Comparison of ENCODE assay signal across 9 cellular contexts in genomic region chr6:43644940-43645612, GRCh38. TPM values are rescaled to one million over a fixed set of nuclear protein-coding genes. Genes with fewer than 3 reads are reported as not detected.
DNase-seq lines count a peak whose midpoint lies in the region; TF ChIP-seq lines count a peak whose summit lies in the region.
"Had no signal": no experiment of that assay in that cellular context is flagged by ENCODE, and none has a peak within 500 bp of the region (broad histone marks: within the 10 kb centered on the region; RNA-seq: fewer than 3 reads in every experiment).

Gene RSPH9 (plus strand): TSS chr6:43645036. CDS start chr6:43645099, 63 bp downstream.

- TF ChIP-seq CTCF in parathyroid adenoma (IDR thresholded peaks at IDR 0.05) (no peak), uterus (IDR thresholded peaks at IDR 0.05) (no peak)

- H3K4me3 ChIP-seq in parathyroid adenoma (ENCODE audit: low read depth, low read length) (peak within 1 kb of the TSS; percentile 45), uterus (peak within 1 kb of the TSS; percentile 45 to 50)

- no peak within 1 kb of the TSS for H3K9ac ChIP-seq in parathyroid adenoma

- intact Hi-C loops in uterus (cut with DNase I; ENCODE audit: low total_unique reads) = no loop called here

- H3K9me3 ChIP-seq in parathyroid adenoma (ENCODE audit: control insufficient read depth, low read length) = no peaks in the 10 kb centered on the region
- H3K9me3 ChIP-seq in uterus = no peaks in the 10 kb centered on the region

- no peak for TF ChIP-seq POLR2A in uterus (IDR thresholded peaks at IDR 0.05)

- H3K36me3 ChIP-seq in parathyroid adenoma (ENCODE audit: control insufficient read depth, insufficient read depth, low read length) = no peaks in the 10 kb centered on the region
- H3K36me3 ChIP-seq in uterus = no peaks in the 10 kb centered on the region

- peak within 1 kb of the TSS; percentile 87 for H2AFZ ChIP-seq in parathyroid adenoma

- no peaks in the 10 kb centered on the region for H3K27me3 ChIP-seq in parathyroid adenoma (ENCODE audit: control insufficient read depth, insufficient read depth, low read length)
- H3K27me3 ChIP-seq in uterus = no peaks in the 10 kb centered on the region

- no peaks in the 10 kb centered on the region for H3K79me2 ChIP-seq in parathyroid adenoma

- DNase-seq in GM19238 (ENCODE audit: insufficient read length, low spot score) (peak; percentile 75), NCI-H748 (lab: John Stamatoyannopoulos, UW; ENCODE audit: unreplicated experiment) (peak; percentile 78), foreskin melanocyte (peak; percentile 70), uterus (peak; percentile 77 to 82), GDM1 (lab: John Stamatoyannopoulos, UW) (no peak), occipital lobe (lab: John Stamatoyannopoulos, UW) (no peak)
- DNase-seq in activated T-helper 9 cell treated with anti-CD3 and anti-CD28 coated beads, Interleukin-2, amount 50 U/mL, for 16 hours (ENCODE audit: low read depth) = peak; percentile 53

- H3K4me1 ChIP-seq in parathyroid adenoma = no peaks in the 10 kb centered on the region
- H3K4me1 ChIP-seq in uterus = peaks cover 0 to 4% of the 10 kb centered on the region in 2 donors

- peak within 1 kb of the TSS; percentile 57 for H3K27ac ChIP-seq in parathyroid adenoma
- peak within 1 kb of the TSS; percentile 26 to 81 for H3K27ac ChIP-seq in uterus

- peak within 1 kb of the TSS; percentile 94 for H3K4me2 ChIP-seq in parathyroid adenoma (ENCODE audit: low read length)

RNA-seq across cellular contexts. Expression of gene RSPH9, which starts in this region (rescaled TPM):
- total RNA-seq in uterus = 1 to 10 TPM in 2 of 4 donors, not detected in 2; 1.9 to 2.0 TPM
- 6.2 TPM for total RNA-seq in occipital lobe
- total RNA-seq: T-helper 1 cell treated with Interleukin-12 subunit alpha and Interleukin-12 subunit beta and Interleukin-4 antibody, amounts not matched to agents 30 ng/mL and 1 ng/mL, for 36 hours had no signal

Comparison
In these comparisons a context has a peak if more than half of its experiments do, and no peak if none do; other contexts are left out.
1. DNase-seq: peak in GM19238 (single experiment), NCI-H748 (single experiment), activated T-helper 9 cell treated with anti-CD3 and anti-CD28 coated beads, Interleukin-2, amount 50 U/mL, for 16 hours (single experiment), foreskin melanocyte (single experiment) and uterus (2 of 2); none in GDM1 (single experiment) and occipital lobe (single experiment).